Comparison of ENCODE assay signal across 18 cellular contexts in genomic region chr1:43129334-43129733, GRCh38. TPM values are rescaled to one million over a fixed set of nuclear protein-coding genes. Genes with fewer than 3 reads are reported as not detected.
A peak's percentile ranks its signal among the peaks of the same experiment; 100 is the strongest.
DNase-seq lines count a peak whose midpoint lies in the region; ATAC-seq, FAIRE-seq and TF ChIP-seq lines count a peak whose summit lies in the region.
"Had no signal": no experiment of that assay in that cellular context is flagged by ENCODE, and none has a peak within 500 bp of the region (broad histone marks: within the 10 kb centered on the region; RNA-seq: fewer than 3 reads in every experiment).

No MANE protein-coding gene starts in this region.

- H4K8ac ChIP-seq in H1 (ENCODE audit: extremely low read depth, insufficient read depth, low read length), result no peak overlapping the region

- DNase-seq in NCI-H2227 treated with DMSO at 0.1 percent for 48 hours (lab: John Stamatoyannopoulos, UW) (peak; percentile 46), H1 (ENCODE audit: low read depth in 1 of 2, low spot score in 2 of 2) (no peak), retina (peak; percentile 44), foreskin fibroblast (no peak), putamen (ENCODE audit: low spot score) (no peak)
- DNase-seq: C1 segment of cervical spinal cord; CD4-positive, alpha-beta memory T cell; COR-L47; DMS 273 treated with DMSO at 0.1 percent for 48 hours; EL; GDM1; GOT3; H7; HCEC 1CT had no signal

- H3K27me3 ChIP-seq in H1 (replicated peaks in 1 of 4; ENCODE audit: control insufficient read depth in 3 of 4, extremely low read depth in 1 of 4, insufficient read depth in 3 of 4, low read length in 3 of 4), result no peaks in the 10 kb centered on the region

- no peak overlapping the region for H2BK12ac ChIP-seq in H1 (ENCODE audit: low read depth, low read length)

- H4K20me1 ChIP-seq in H1 (replicated peaks in 1 of 2; ENCODE audit: control insufficient read depth in 1 of 2, insufficient read depth in 2 of 2, low read length in 2 of 2), result no peaks in the 10 kb centered on the region

- TF ChIP-seq POLR2A in H1 (IDR thresholded peaks at IDR 0.05; ENCODE audit: control extremely low read depth in 1 of 2, low read depth in 2 of 2, low read length in 2 of 2), result no peak

- H3K4me3 ChIP-seq in H1 (ENCODE audit: extremely low read depth in 1 of 4, insufficient read depth in 2 of 4, low read depth in 3 of 4, low read length in 4 of 4) (no peak overlapping the region), foreskin fibroblast (ENCODE audit: low read depth in 1 of 2, low read length in 2 of 2) (no peak overlapping the region)
- H3K4me3 ChIP-seq: GM12878 had no signal

- H2BK15ac ChIP-seq in H1 (ENCODE audit: low read length), result no peak overlapping the region

- no peaks in the 10 kb centered on the region for H3K79me2 ChIP-seq in H1 (ENCODE audit: control insufficient read depth in 1 of 2, insufficient read depth in 2 of 2, low read length in 2 of 2)

- H2BK120ac ChIP-seq in H1 (replicated peaks; ENCODE audit: low read depth, low read length), result no peak overlapping the region

- H3K23ac ChIP-seq in H1 (ENCODE audit: insufficient read length), result no peak overlapping the region

- H3K27ac ChIP-seq in H1 (ENCODE audit: low read depth, low read length), result no peak overlapping the region

- no peak for TF ChIP-seq EP300 in H1 (IDR thresholded peaks at IDR 0.05; ENCODE audit: borderline replicate concordance in 1 of 2, low read depth in 2 of 2, low read length in 2 of 2)

- H2AFZ ChIP-seq in H1 (ENCODE audit: low read length), result no peak overlapping the region

- no peak for TF ChIP-seq RAD21 in H1 (IDR thresholded peaks at IDR 0.05 in 1 of 2, conservative IDR thresholded peaks at IDR 0.05 in 1 of 2; ENCODE audit: low read depth in 2 of 2, low read length in 2 of 2)

- H3K36me3 ChIP-seq in H1 (ENCODE audit: control insufficient read depth in 2 of 4, insufficient read depth in 4 of 4, low read length in 3 of 4), result peaks cover 0 to 12% (median 0%) of the 10 kb centered on the region in 4 experiments; a peak in 3 of 8 replicates

- H2AK5ac ChIP-seq in H1 (ENCODE audit: low read depth, low read length), result peak overlapping the region; percentile 4; the same call in 1 of the 2 replicates

- no peak overlapping the region for H2BK5ac ChIP-seq in H1 (ENCODE audit: low read depth, low read length)

- H4K91ac ChIP-seq in H1 (replicated peaks; ENCODE audit: insufficient read length, low read length), result no peak overlapping the region

- H3K4me1 ChIP-seq in H1 (replicated peaks in 1 of 4; ENCODE audit: control insufficient read depth in 3 of 4, insufficient read depth in 4 of 4, low read length in 3 of 4), result no peaks in the 10 kb centered on the region

- H3K14ac ChIP-seq in H1 (ENCODE audit: insufficient read length), result no peak overlapping the region

- H3K18ac ChIP-seq in H1 (ENCODE audit: extremely low read depth, low read length), result no peak overlapping the region; the same call in 1 of the 2 replicates

- H3K56ac ChIP-seq in H1 (replicated peaks; ENCODE audit: insufficient read length, low read depth, low read length), result no peak overlapping the region

- no peak for ATAC-seq in HG03469 (IDR thresholded peaks at IDR 0.05; ENCODE audit: unreplicated experiment)
- ATAC-seq: GM12878 had no signal

- H2BK20ac ChIP-seq in H1 (ENCODE audit: low read length), result no peak overlapping the region

- H3K9me3 ChIP-seq in H1 (ENCODE audit: insufficient read depth in 2 of 2, low read depth in 1 of 2, low read length in 1 of 2), result peaks cover 2 to 9% of the 10 kb centered on the region in 2 experiments; a peak in 2 of 4 replicates

- no peak overlapping the region for H3K4me2 ChIP-seq in H1 (ENCODE audit: insufficient read depth in 1 of 2, low read depth in 2 of 2, low read length in 2 of 2)

- no peak overlapping the region for H3K4ac ChIP-seq in H1 (replicated peaks; ENCODE audit: insufficient read length, low read depth, low read length)

- TF ChIP-seq CTCF in H1 (IDR thresholded peaks at IDR 0.05; ENCODE audit: control extremely low read depth in 1 of 3, insufficient read depth in 1 of 3, low read depth in 1 of 3, low read length in 3 of 3) (no peak), foreskin fibroblast (IDR thresholded peaks at IDR 0.05; ENCODE audit: low read depth, low read length) (no peak)

- WGBS in H1 (ENCODE audit: extremely low coverage in 1 of 2, insufficient coverage in 1 of 2, insufficient read length in 1 of 2, insufficient replicate concordance in 2 of 2, low coverage in 1 of 2, low lambda C conversion rate in 2 of 2, missing lambda C conversion rate in 1 of 2), 2 experiments, result 89% methylated on average over 5 of the region's 5 CpGs; no CpG with 5 or more reads in 1 of the 2 experiments

- FAIRE-seq in H1 (lab: Jason Lieb, UNC), result no peak
- FAIRE-seq: D721Med, GM12878, GM19239 had no signal

- H4K5ac ChIP-seq in H1 (ENCODE audit: insufficient read length, low read depth, low read length), result no peak overlapping the region

- CTCF ChIA-PET in H1 (lab: Charles Lee; ENCODE audit: partially characterized antibody), result interaction anchor here (1.6 kb wide), 1 partner anchor 14 kb away, joined by 8 read pairs; no protein-coding TSS in a partner anchor

- H3K79me1 ChIP-seq in H1 (ENCODE audit: low read depth, low read length), result no peaks in the 10 kb centered on the region; the same call in 1 of the 2 replicates

- POLR2A ChIA-PET in H1 (lab: Charles Lee; ENCODE audit: partially characterized antibody), result no interaction called here

- H3K23me2 ChIP-seq in H1 (ENCODE audit: low read depth, low read length), result peaks cover 2% of the 10 kb centered on the region; the same call in 1 of the 2 replicates

- H3K9ac ChIP-seq in H1 (replicated peaks in 1 of 4; ENCODE audit: extremely low read depth in 1 of 4, low read depth in 3 of 4, low read length in 3 of 4), result no peak overlapping the region

TF ChIP-seq in H1, 55 proteins besides CTCF, POLR2A, EP300 and RAD21:
- no peak for TF ChIP-seq PHF8 (conservative IDR thresholded peaks at IDR 0.05; ENCODE audit: low read depth, low read length)
- no peak for TF ChIP-seq SP2 (IDR thresholded peaks at IDR 0.05; ENCODE audit: low read length)
- TF ChIP-seq SIX5 (IDR thresholded peaks at IDR 0.05; ENCODE audit: low read depth, low read length), result no peak
- TF ChIP-seq CBX5 (IDR thresholded peaks at IDR 0.05; ENCODE audit: low read depth, low read length), result no peak

RNA-seq across cellular contexts. Expression of gene EBNA1BP2, which starts 42.8 kb away (rescaled TPM):
- total RNA-seq in H1 (2021; fragmentation: NEBNext Ultra II Directional; extraction: Animal tissue kit (Norgen Biotek cat#: 25700)), result 102 and 104 TPM in 2 replicates
- 31.0 and 46.0 TPM in 2 replicates for polyA plus RNA-seq in H1 (2011; rRNA removed)
- 66.3 TPM for polyA plus RNA-seq in H1 (2011; cell fraction: cytosol; rRNA removed)
- polyA plus RNA-seq in H1 (2011; cell fraction: nucleus; rRNA removed), result 60.5 TPM
- polyA plus RNA-seq in H1 (2012, experiment 1 of 2), result 105 to 125 TPM (median 112 TPM) in 4 replicates
- polyA plus RNA-seq in H1 (2012, experiment 2 of 2), result 34.5 TPM
- polyA plus RNA-seq in H1 (2013, experiment 1 of 2), result 128 TPM
- polyA plus RNA-seq in H1 (2013, experiment 2 of 2), result 128 TPM
- polyA minus RNA-seq in H1 (2011; rRNA and poly(A)+ RNA removed), result 25.7 and 31.5 TPM in 2 replicates
- 28.8 TPM for polyA minus RNA-seq in H1 (2011; cell fraction: cytosol; rRNA and poly(A)+ RNA removed)
- polyA minus RNA-seq in H1 (2011; cell fraction: nucleus; rRNA and poly(A)+ RNA removed), result 31.6 TPM

RNA-seq across cellular contexts. Expression of gene CFAP57, which starts 42.8 kb away (rescaled TPM):
- 0.23 and 0.80 TPM in 2 replicates for total RNA-seq in H1 (2021; fragmentation: NEBNext Ultra II Directional; extraction: Animal tissue kit (Norgen Biotek cat#: 25700))
- polyA plus RNA-seq in H1 (2011; rRNA removed), result 0.20 and 0.36 TPM in 2 replicates
- polyA plus RNA-seq in H1 (2011; cell fraction: cytosol; rRNA removed), result 0.21 TPM
- polyA plus RNA-seq in H1 (2011; cell fraction: nucleus; rRNA removed), result 0.46 TPM
- 0.16 to 1.2 TPM (median 0.36 TPM) in 4 replicates for polyA plus RNA-seq in H1 (2012, experiment 1 of 2)
- not detected for polyA plus RNA-seq in H1 (2012, experiment 2 of 2)
- polyA plus RNA-seq in H1 (2013, experiment 1 of 2), result 0.14 TPM
- polyA plus RNA-seq in H1 (2013, experiment 2 of 2), result 0.13 TPM
- 0.38 and 0.39 TPM in 2 replicates for polyA minus RNA-seq in H1 (2011; rRNA and poly(A)+ RNA removed)
- not detected for polyA minus RNA-seq in H1 (2011; cell fraction: cytosol; rRNA and poly(A)+ RNA removed)
- polyA minus RNA-seq in H1 (2011; cell fraction: nucleus; rRNA and poly(A)+ RNA removed), result 1.5 TPM
- total RNA-seq: CD4-positive, alpha-beta memory T cell had no signal

Comparison
In these comparisons a context has a peak if more than half of its experiments do, and no peak if none do; other contexts are left out.
1. DNase-seq: peak in NCI-H2227 treated with DMSO at 0.1 percent for 48 hours (single experiment) and retina (single experiment); none in H1 (0 of 2), foreskin fibroblast (0 of 2) and putamen (single experiment).